15 cellular contexts compared by ENCODE assay signal in genomic region chr5:119343042-119343441, GRCh38. TPM values are rescaled to one million over a fixed set of nuclear protein-coding genes. Genes with fewer than 3 reads are reported as not detected.
A peak's percentile ranks its signal among the peaks of the same experiment; 100 is the strongest.
DNase-seq lines count a peak whose midpoint lies in the region; TF ChIP-seq lines count a peak whose summit lies in the region.
"Had no signal": no experiment of that assay in that cellular context is flagged by ENCODE, and none has a peak within 500 bp of the region (broad histone marks: within the 10 kb centered on the region; RNA-seq: fewer than 3 reads in every experiment).

No MANE protein-coding gene starts in this region.

- H3K4me3 ChIP-seq in hepatocyte: no peak overlapping the region
- no peak overlapping the region for H3K4me3 ChIP-seq in tibial nerve
- no peak overlapping the region for H3K4me3 ChIP-seq in neuronal stem cell (ENCODE audit: low read length in 2 of 2)
- H3K4me3 ChIP-seq: ascending aorta, K562, tibial artery had no signal

- H3K36me3 ChIP-seq in hepatocyte (replicated peaks; ENCODE audit: insufficient read depth, low read depth): no peaks in the 10 kb centered on the region
- H3K36me3 ChIP-seq in tibial nerve: no peaks in the 10 kb centered on the region
- no peaks in the 10 kb centered on the region for H3K36me3 ChIP-seq in neuronal stem cell (replicated peaks in 1 of 2; ENCODE audit: control insufficient read depth in 2 of 2, insufficient read depth in 2 of 2, low read length in 2 of 2)
- H3K36me3 ChIP-seq: ascending aorta, tibial artery had no signal

- CTCF ChIA-PET in activated naive CD4-positive, alpha-beta T cell treated with anti-CD3 and anti-CD28 coated beads, Interleukin-2, amount 10 ng/mL, durations not matched to agents 7 days and 5 days (lab: Charles Lee): interaction anchor here (1.9 to 4.4 kb wide), 2 partner anchors 14 to 68 kb away, joined by 10 to 25 read pairs; no protein-coding TSS in a partner anchor

- H2AK5ac ChIP-seq in neuronal stem cell (ENCODE audit: low read depth, low read length): no peak overlapping the region

- peaks cover 96% of the 10 kb centered on the region for H3K4me1 Mint-ChIP-seq in activated naive CD4-positive, alpha-beta T cell treated with anti-CD3 and anti-CD28 coated beads, Interleukin-2, amount 10 ng/mL, durations not matched to agents 7 days and 5 days

- H4K20me1 ChIP-seq in hepatocyte (ENCODE audit: insufficient read depth, poor library complexity, severe bottlenecking): no peaks in the 10 kb centered on the region

- no peak overlapping the region for H3K14ac ChIP-seq in neuronal stem cell (ENCODE audit: low read length)

- H3K27me3 ChIP-seq in hepatocyte: no peaks in the 10 kb centered on the region
- H3K27me3 ChIP-seq in tibial nerve: no peaks in the 10 kb centered on the region
- no peaks in the 10 kb centered on the region for H3K27me3 ChIP-seq in neuronal stem cell (ENCODE audit: control insufficient read depth in 3 of 3, insufficient read depth in 3 of 3, low read depth in 1 of 3, low read length in 3 of 3)
- H3K27me3 ChIP-seq: ascending aorta, foreskin keratinocyte, tibial artery had no signal

- no peaks in the 10 kb centered on the region for H3K27me3 Mint-ChIP-seq in activated naive CD4-positive, alpha-beta T cell treated with anti-CD3 and anti-CD28 coated beads, Interleukin-2, amount 10 ng/mL, durations not matched to agents 7 days and 5 days

- no peak overlapping the region for H3K23ac ChIP-seq in neuronal stem cell (ENCODE audit: low read depth, low read length, poor library complexity)

- H3K4me3 Mint-ChIP-seq in activated naive CD4-positive, alpha-beta T cell treated with anti-CD3 and anti-CD28 coated beads, Interleukin-2, amount 10 ng/mL, durations not matched to agents 7 days and 5 days: peak overlapping the region; percentile 82

- H3K9me2 ChIP-seq in hepatocyte (replicated peaks; ENCODE audit: insufficient read depth): no peaks in the 10 kb centered on the region

- H3K36me3 Mint-ChIP-seq in activated naive CD4-positive, alpha-beta T cell treated with anti-CD3 and anti-CD28 coated beads, Interleukin-2, amount 10 ng/mL, durations not matched to agents 7 days and 5 days: peaks cover 73% of the 10 kb centered on the region

- no peak overlapping the region for H3K9ac ChIP-seq in neuronal stem cell (ENCODE audit: low read depth, low read length, poor library complexity)
- H3K9ac ChIP-seq: parathyroid adenoma had no signal

- no peak overlapping the region for H3K4ac ChIP-seq in neuronal stem cell (ENCODE audit: low read length)

- DNase-seq in activated naive CD4-positive, alpha-beta T cell treated with anti-CD3 and anti-CD28 coated beads, Interleukin-2, amount 10 ng/mL, durations not matched to agents 7 days and 5 days: no peak
- DNase-seq in activated naive CD4-positive, alpha-beta T cell (lab: John Stamatoyannopoulos, UW): no peak
- DNase-seq in hepatocyte (ENCODE audit: low spot score): no peak
- DNase-seq in NCI-H1694 (lab: John Stamatoyannopoulos, UW): no peak
- DNase-seq in tibial nerve (ENCODE audit: low spot score in 2 of 2): no peak
- DNase-seq in neuronal stem cell (ENCODE audit: low spot score): no peak
- no peak for DNase-seq in NCI-H1105 (lab: John Stamatoyannopoulos, UW)
- DNase-seq: foreskin keratinocyte, NCI-H524, T1000, tibial artery had no signal

- peak overlapping the region; percentile 13; the same call in 1 of the 2 replicates for H3K27ac ChIP-seq in VCaP
- H3K27ac ChIP-seq in hepatocyte: no peak overlapping the region
- no peak overlapping the region for H3K27ac ChIP-seq in tibial nerve
- no peak overlapping the region for H3K27ac ChIP-seq in neuronal stem cell (replicated peaks; ENCODE audit: low read length)
- H3K27ac ChIP-seq: ascending aorta, foreskin keratinocyte, parathyroid adenoma, tibial artery had no signal

- H3K79me2 ChIP-seq in hepatocyte: peaks cover 17% of the 10 kb centered on the region
- H3K79me2 ChIP-seq: parathyroid adenoma had no signal

- no peaks in the 10 kb centered on the region for H3K9me3 Mint-ChIP-seq in activated naive CD4-positive, alpha-beta T cell treated with anti-CD3 and anti-CD28 coated beads, Interleukin-2, amount 10 ng/mL, durations not matched to agents 7 days and 5 days

- peak overlapping the region; percentile 92 for H3K27ac Mint-ChIP-seq in activated naive CD4-positive, alpha-beta T cell treated with anti-CD3 and anti-CD28 coated beads, Interleukin-2, amount 10 ng/mL, durations not matched to agents 7 days and 5 days

- TF ChIP-seq CTCF in VCaP (conservative IDR thresholded peaks at IDR 0.05) (no peak), hepatocyte (IDR thresholded peaks at IDR 0.05; ENCODE audit: poor library complexity) (no peak), tibial nerve (IDR thresholded peaks at IDR 0.05) (no peak)

- no peak overlapping the region for H2BK12ac ChIP-seq in neuronal stem cell (ENCODE audit: low read length)

- peak overlapping the region; percentile 56 for H3K4me2 ChIP-seq in hepatocyte
- no peak overlapping the region for H3K4me2 ChIP-seq in neuronal stem cell (ENCODE audit: insufficient read depth, low read length, poor library complexity, severe bottlenecking)

- no peak overlapping the region for H2BK15ac ChIP-seq in neuronal stem cell (ENCODE audit: low read length)

- H2BK5ac ChIP-seq in neuronal stem cell (ENCODE audit: low read length): no peak overlapping the region

- H2AFZ ChIP-seq in hepatocyte: no peak overlapping the region
- H2AFZ ChIP-seq in neuronal stem cell (ENCODE audit: low read length): no peak overlapping the region
- H2AFZ ChIP-seq: parathyroid adenoma had no signal

- H3K4me1 ChIP-seq in hepatocyte (ENCODE audit: insufficient read depth) (peaks cover 12% of the 10 kb centered on the region), tibial nerve (peaks cover 0 to 9% (median under 1%) of the 10 kb centered on the region in 4 donors), neuronal stem cell (ENCODE audit: control insufficient read depth in 2 of 2, insufficient read depth in 1 of 2, low read depth in 1 of 2, low read length in 2 of 2) (peaks cover 6 to 10% of the 10 kb centered on the region in 2 donors)
- H3K4me1 ChIP-seq: ascending aorta, foreskin keratinocyte, parathyroid adenoma had no signal

- H3K9me3 ChIP-seq in hepatocyte (ENCODE audit: low read depth): no peaks in the 10 kb centered on the region
- H3K9me3 ChIP-seq in tibial nerve: no peaks in the 10 kb centered on the region
- H3K9me3 ChIP-seq in neuronal stem cell (replicated peaks in 1 of 2; ENCODE audit: control insufficient read depth in 2 of 2, insufficient read depth in 1 of 2, low read depth in 1 of 2, low read length in 2 of 2): no peaks in the 10 kb centered on the region
- H3K9me3 ChIP-seq: ascending aorta, tibial artery had no signal

- no peak for TF ChIP-seq EP300 in tibial nerve (IDR thresholded peaks at IDR 0.05)

- WGBS in hepatocyte (ENCODE audit: low lambda C conversion rate, missing lambda C conversion rate): 19% methylated on average over 6 of the region's 6 CpGs
- 86 to 94% methylated on average over 6 of the region's 6 CpGs for WGBS in tibial nerve, 2 donors
- no CpG with 5 or more reads among the region's 6 CpGs for WGBS in neuronal stem cell (ENCODE audit: extremely low coverage in 2 of 2, insufficient read length in 2 of 2, insufficient replicate concordance in 1 of 2), 2 donors

- H3K79me1 ChIP-seq in neuronal stem cell (ENCODE audit: low read depth, low read length): no peaks in the 10 kb centered on the region

- no peak overlapping the region for H4K91ac ChIP-seq in neuronal stem cell (ENCODE audit: low read depth, low read length, poor library complexity)

- no peak overlapping the region for H3K18ac ChIP-seq in neuronal stem cell (ENCODE audit: low read length)

- TF ChIP-seq POLR2A in tibial nerve (IDR thresholded peaks at IDR 0.05): no peak

- no peak overlapping the region for H2BK120ac ChIP-seq in neuronal stem cell (ENCODE audit: low read depth, low read length)

- no peak overlapping the region for H4K8ac ChIP-seq in neuronal stem cell (ENCODE audit: low read depth, low read length)

RNA-seq across cellular contexts. Expression of gene TNFAIP8, which starts 12.8 kb away (rescaled TPM):
- total RNA-seq in hepatocyte: 33.9 and 37.6 TPM in 2 replicates
- 18.3 and 23.4 TPM in 2 replicates for polyA plus RNA-seq in hepatocyte
- total RNA-seq in tibial nerve: 10 to 100 TPM; 15.3 to 19.4 (median 17.8) TPM
- polyA plus RNA-seq in neuronal stem cell (2013, experiment 1 of 2): 13.5 TPM
- polyA plus RNA-seq in neuronal stem cell (2013, experiment 2 of 2): 13.8 TPM
